In the genomic region with DNA sequence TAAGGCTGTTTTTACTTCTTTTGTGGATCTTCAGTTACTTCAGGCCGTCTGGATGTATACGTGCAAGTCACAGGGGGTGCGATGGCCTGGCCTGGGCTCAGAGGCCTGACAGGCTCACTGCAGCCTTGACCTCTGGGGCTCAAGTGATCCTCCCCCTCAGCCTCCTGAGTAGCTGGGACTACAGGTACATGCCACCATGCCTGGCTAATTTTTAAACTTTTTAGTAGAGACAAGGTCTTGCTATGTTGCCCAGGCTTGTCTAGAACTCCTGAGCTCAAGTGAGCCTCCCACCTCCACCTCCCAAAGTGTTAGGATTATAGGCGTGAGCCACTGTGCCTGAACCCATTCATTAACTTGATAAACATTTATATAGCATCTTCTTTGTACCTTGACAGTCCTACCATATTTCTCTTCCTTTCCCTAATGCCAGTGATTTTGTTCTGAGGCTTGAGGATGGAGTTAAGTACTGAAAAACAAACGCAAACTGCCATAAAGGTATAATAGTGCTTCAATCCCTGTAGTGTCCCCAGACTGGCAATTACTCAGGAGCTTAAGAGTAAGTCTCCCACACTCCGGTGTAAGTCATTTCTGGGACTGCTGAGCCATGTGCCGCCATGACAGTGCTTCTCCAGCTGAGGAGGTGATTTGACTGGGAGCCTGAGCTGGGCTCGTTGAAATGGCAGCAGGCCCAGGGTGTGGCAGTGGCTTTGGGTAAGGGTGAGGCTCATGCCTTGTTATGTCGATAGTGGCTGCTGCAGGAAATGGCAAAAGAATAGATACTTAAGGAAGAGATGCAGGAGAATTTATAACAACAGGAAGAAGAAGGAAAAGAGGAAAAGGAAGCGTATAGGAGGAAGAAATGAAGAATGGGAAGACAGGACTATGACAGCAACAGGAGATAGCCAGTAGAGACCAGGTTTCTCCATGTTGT, we compare ENCODE assay signal across 1 cellular context.
TF ChIP-seq lines count a peak whose summit lies in the region.

No MANE protein-coding gene starts in this region.

TF ChIP-seq in HepG2, 621 proteins besides CTCF, POLR2A, EP300 and RAD21 (continued from another document and continues in another):
- TF ChIP-seq, protein P1, sequence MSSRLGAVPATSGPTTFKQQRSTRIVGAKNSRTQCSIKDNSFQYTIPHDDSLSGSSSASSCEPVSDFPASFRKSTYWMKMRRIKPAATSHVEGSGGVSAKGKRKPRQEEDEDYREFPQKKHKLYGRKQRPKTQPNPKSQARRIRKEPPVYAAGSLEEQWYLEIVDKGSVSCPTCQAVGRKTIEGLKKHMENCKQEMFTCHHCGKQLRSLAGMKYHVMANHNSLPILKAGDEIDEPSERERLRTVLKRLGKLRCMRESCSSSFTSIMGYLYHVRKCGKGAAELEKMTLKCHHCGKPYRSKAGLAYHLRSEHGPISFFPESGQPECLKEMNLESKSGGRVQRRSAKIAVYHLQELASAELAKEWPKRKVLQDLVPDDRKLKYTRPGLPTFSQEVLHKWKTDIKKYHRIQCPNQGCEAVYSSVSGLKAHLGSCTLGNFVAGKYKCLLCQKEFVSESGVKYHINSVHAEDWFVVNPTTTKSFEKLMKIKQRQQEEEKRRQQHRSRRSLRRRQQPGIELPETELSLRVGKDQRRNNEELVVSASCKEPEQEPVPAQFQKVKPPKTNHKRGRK (CRISPR knock-in tag; IDR thresholded peaks at IDR 0.05), result peak; percentile 54; the same call in 1 of the 2 replicates
- TF ChIP-seq ZNF335 (CRISPR knock-in tag; IDR thresholded peaks at IDR 0.05) (0 out of 2 replicates have a peak, but pooled peaks have one; percentile 26), SPEN (CRISPR knock-in tag; IDR thresholded peaks at IDR 0.05; ENCODE audit: low read depth) (peak; percentile 41; the same call in 1 of the 2 replicates), HOXA9 (CRISPR knock-in tag; IDR thresholded peaks at IDR 0.05; ENCODE audit: borderline replicate concordance) (no peak; the same call in 1 of the 2 replicates), SUZ12 (IDR thresholded peaks at IDR 0.05; ENCODE audit: low read depth, low read length) (no peak), ZFP41 (CRISPR knock-in tag; IDR thresholded peaks at IDR 0.05; ENCODE audit: borderline replicate concordance) (0 out of 2 replicates have a peak, but pooled peaks have one; percentile 27), ZNF343 (CRISPR knock-in tag; IDR thresholded peaks at IDR 0.05) (no peak), AGO1 (IDR thresholded peaks at IDR 0.05; ENCODE audit: low read depth, low read length, poor library complexity, severe bottlenecking) (no peak), ZNF256 (CRISPR knock-in tag; conservative IDR thresholded peaks at IDR 0.05) (no peak; the same call in 1 of the 2 replicates), CCAR2 (optimal IDR thresholded peaks at IDR 0.05; ENCODE audit: low read depth, low read length) (no peak), ZNF629 (CRISPR knock-in tag; conservative IDR thresholded peaks at IDR 0.05) (no peak), ZNF569 (CRISPR knock-in tag; IDR thresholded peaks at IDR 0.05; ENCODE audit: borderline replicate concordance) (no peak), JUND (CRISPR knock-in tag; IDR thresholded peaks at IDR 0.05) (no peak), NFRKB (IDR thresholded peaks at IDR 0.05) (0 out of 2 replicates have a peak, but pooled peaks have one; percentile 30), MIER2 (CRISPR knock-in tag; IDR thresholded peaks at IDR 0.05) (0 out of 2 replicates have a peak, but pooled peaks have one; percentile 12), ZNF563 (CRISPR knock-in tag; IDR thresholded peaks at IDR 0.05) (0 out of 2 replicates have a peak, but pooled peaks have one; percentile 33), HOXA5 (CRISPR knock-in tag; IDR thresholded peaks at IDR 0.05) (peak; percentile 47; the same call in 1 of the 2 replicates), CBFB (CRISPR knock-in tag; IDR thresholded peaks at IDR 0.05) (no peak), ZNF589 (CRISPR knock-in tag; conservative IDR thresholded peaks at IDR 0.05) (no peak), SMYD3 (CRISPR knock-in tag; IDR thresholded peaks at IDR 0.05) (0 out of 2 replicates have a peak, but pooled peaks have one; percentile 42), CBX2 (IDR thresholded peaks at IDR 0.05; ENCODE audit: low read depth, low read length) (no peak), CBX2 (CRISPR knock-in tag; IDR thresholded peaks at IDR 0.05; ENCODE audit: low read depth) (no peak), ZBTB7B (CRISPR knock-in tag; IDR thresholded peaks at IDR 0.05) (peak; percentile 38; the same call in 1 of the 2 replicates), ZNF577 (CRISPR knock-in tag; IDR thresholded peaks at IDR 0.05; ENCODE audit: borderline replicate concordance, low read depth) (no peak), MZF1 (CRISPR knock-in tag; IDR thresholded peaks at IDR 0.05; ENCODE audit: borderline replicate concordance) (no peak; the same call in 1 of the 2 replicates), ZBTB38 (CRISPR knock-in tag; IDR thresholded peaks at IDR 0.05) (0 out of 2 replicates have a peak, but pooled peaks have one; percentile 28), MED13 (CRISPR knock-in tag; IDR thresholded peaks at IDR 0.05) (no peak), RFX1 (IDR thresholded peaks at IDR 0.05) (no peak), ATM (IDR thresholded peaks at IDR 0.05; ENCODE audit: borderline replicate concordance) (no peak), REXO4 (CRISPR knock-in tag; IDR thresholded peaks at IDR 0.05; ENCODE audit: borderline replicate concordance) (no peak), ZNF350 (CRISPR knock-in tag; IDR thresholded peaks at IDR 0.05; ENCODE audit: borderline replicate concordance, low read depth) (no peak)
- TF ChIP-seq, protein P2, sequence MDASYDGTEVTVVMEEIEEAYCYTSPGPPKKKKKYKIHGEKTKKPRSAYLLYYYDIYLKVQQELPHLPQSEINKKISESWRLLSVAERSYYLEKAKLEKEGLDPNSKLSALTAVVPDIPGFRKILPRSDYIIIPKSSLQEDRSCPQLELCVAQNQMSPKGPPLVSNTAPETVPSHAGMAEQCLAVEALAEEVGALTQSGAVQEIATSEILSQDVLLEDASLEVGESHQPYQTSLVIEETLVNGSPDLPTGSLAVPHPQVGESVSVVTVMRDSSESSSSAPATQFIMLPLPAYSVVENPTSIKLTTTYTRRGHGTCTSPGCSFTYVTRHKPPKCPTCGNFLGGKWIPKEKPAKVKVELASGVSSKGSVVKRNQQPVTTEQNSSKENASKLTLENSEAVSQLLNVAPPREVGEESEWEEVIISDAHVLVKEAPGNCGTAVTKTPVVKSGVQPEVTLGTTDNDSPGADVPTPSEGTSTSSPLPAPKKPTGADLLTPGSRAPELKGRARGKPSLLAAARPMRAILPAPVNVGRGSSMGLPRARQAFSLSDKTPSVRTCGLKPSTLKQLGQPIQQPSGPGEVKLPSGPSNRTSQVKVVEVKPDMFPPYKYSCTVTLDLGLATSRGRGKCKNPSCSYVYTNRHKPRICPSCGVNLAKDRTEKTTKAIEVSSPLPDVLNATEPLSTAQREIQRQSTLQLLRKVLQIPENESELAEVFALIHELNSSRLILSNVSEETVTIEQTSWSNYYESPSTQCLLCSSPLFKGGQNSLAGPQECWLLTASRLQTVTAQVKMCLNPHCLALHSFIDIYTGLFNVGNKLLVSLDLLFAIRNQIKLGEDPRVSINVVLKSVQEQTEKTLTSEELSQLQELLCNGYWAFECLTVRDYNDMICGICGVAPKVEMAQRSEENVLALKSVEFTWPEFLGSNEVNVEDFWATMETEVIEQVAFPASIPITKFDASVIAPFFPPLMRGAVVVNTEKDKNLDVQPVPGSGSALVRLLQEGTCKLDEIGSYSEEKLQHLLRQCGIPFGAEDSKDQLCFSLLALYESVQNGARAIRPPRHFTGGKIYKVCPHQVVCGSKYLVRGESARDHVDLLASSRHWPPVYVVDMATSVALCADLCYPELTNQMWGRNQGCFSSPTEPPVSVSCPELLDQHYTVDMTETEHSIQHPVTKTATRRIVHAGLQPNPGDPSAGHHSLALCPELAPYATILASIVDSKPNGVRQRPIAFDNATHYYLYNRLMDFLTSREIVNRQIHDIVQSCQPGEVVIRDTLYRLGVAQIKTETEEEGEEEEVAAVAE (CRISPR knock-in tag; IDR thresholded peaks at IDR 0.05; ENCODE audit: borderline replicate concordance), result no peak
- TF ChIP-seq, protein P3, sequence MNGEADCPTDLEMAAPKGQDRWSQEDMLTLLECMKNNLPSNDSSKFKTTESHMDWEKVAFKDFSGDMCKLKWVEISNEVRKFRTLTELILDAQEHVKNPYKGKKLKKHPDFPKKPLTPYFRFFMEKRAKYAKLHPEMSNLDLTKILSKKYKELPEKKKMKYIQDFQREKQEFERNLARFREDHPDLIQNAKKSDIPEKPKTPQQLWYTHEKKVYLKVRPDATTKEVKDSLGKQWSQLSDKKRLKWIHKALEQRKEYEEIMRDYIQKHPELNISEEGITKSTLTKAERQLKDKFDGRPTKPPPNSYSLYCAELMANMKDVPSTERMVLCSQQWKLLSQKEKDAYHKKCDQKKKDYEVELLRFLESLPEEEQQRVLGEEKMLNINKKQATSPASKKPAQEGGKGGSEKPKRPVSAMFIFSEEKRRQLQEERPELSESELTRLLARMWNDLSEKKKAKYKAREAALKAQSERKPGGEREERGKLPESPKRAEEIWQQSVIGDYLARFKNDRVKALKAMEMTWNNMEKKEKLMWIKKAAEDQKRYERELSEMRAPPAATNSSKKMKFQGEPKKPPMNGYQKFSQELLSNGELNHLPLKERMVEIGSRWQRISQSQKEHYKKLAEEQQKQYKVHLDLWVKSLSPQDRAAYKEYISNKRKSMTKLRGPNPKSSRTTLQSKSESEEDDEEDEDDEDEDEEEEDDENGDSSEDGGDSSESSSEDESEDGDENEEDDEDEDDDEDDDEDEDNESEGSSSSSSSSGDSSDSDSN (CRISPR knock-in tag; IDR thresholded peaks at IDR 0.05), result no peak
- TF ChIP-seq, protein P4, sequence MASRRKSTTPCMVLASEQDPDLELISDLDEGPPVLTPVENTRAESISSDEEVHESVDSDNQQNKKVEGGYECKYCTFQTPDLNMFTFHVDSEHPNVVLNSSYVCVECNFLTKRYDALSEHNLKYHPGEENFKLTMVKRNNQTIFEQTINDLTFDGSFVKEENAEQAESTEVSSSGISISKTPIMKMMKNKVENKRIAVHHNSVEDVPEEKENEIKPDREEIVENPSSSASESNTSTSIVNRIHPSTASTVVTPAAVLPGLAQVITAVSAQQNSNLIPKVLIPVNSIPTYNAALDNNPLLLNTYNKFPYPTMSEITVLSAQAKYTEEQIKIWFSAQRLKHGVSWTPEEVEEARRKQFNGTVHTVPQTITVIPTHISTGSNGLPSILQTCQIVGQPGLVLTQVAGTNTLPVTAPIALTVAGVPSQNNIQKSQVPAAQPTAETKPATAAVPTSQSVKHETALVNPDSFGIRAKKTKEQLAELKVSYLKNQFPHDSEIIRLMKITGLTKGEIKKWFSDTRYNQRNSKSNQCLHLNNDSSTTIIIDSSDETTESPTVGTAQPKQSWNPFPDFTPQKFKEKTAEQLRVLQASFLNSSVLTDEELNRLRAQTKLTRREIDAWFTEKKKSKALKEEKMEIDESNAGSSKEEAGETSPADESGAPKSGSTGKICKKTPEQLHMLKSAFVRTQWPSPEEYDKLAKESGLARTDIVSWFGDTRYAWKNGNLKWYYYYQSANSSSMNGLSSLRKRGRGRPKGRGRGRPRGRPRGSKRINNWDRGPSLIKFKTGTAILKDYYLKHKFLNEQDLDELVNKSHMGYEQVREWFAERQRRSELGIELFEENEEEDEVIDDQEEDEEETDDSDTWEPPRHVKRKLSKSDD (CRISPR knock-in tag; IDR thresholded peaks at IDR 0.05; ENCODE audit: low read depth), result peak; percentile 66; the same call in 1 of the 2 replicates
- TF ChIP-seq, protein P5, sequence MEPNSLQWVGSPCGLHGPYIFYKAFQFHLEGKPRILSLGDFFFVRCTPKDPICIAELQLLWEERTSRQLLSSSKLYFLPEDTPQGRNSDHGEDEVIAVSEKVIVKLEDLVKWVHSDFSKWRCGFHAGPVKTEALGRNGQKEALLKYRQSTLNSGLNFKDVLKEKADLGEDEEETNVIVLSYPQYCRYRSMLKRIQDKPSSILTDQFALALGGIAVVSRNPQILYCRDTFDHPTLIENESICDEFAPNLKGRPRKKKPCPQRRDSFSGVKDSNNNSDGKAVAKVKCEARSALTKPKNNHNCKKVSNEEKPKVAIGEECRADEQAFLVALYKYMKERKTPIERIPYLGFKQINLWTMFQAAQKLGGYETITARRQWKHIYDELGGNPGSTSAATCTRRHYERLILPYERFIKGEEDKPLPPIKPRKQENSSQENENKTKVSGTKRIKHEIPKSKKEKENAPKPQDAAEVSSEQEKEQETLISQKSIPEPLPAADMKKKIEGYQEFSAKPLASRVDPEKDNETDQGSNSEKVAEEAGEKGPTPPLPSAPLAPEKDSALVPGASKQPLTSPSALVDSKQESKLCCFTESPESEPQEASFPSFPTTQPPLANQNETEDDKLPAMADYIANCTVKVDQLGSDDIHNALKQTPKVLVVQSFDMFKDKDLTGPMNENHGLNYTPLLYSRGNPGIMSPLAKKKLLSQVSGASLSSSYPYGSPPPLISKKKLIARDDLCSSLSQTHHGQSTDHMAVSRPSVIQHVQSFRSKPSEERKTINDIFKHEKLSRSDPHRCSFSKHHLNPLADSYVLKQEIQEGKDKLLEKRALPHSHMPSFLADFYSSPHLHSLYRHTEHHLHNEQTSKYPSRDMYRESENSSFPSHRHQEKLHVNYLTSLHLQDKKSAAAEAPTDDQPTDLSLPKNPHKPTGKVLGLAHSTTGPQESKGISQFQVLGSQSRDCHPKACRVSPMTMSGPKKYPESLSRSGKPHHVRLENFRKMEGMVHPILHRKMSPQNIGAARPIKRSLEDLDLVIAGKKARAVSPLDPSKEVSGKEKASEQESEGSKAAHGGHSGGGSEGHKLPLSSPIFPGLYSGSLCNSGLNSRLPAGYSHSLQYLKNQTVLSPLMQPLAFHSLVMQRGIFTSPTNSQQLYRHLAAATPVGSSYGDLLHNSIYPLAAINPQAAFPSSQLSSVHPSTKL (CRISPR knock-in tag; IDR thresholded peaks at IDR 0.05), result peak; percentile 83
- TF ChIP-seq, protein P6, sequence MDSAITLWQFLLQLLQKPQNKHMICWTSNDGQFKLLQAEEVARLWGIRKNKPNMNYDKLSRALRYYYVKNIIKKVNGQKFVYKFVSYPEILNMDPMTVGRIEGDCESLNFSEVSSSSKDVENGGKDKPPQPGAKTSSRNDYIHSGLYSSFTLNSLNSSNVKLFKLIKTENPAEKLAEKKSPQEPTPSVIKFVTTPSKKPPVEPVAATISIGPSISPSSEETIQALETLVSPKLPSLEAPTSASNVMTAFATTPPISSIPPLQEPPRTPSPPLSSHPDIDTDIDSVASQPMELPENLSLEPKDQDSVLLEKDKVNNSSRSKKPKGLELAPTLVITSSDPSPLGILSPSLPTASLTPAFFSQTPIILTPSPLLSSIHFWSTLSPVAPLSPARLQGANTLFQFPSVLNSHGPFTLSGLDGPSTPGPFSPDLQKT (CRISPR knock-in tag; IDR thresholded peaks at IDR 0.05; ENCODE audit: borderline replicate concordance), result no peak
- TF ChIP-seq, protein P7, sequence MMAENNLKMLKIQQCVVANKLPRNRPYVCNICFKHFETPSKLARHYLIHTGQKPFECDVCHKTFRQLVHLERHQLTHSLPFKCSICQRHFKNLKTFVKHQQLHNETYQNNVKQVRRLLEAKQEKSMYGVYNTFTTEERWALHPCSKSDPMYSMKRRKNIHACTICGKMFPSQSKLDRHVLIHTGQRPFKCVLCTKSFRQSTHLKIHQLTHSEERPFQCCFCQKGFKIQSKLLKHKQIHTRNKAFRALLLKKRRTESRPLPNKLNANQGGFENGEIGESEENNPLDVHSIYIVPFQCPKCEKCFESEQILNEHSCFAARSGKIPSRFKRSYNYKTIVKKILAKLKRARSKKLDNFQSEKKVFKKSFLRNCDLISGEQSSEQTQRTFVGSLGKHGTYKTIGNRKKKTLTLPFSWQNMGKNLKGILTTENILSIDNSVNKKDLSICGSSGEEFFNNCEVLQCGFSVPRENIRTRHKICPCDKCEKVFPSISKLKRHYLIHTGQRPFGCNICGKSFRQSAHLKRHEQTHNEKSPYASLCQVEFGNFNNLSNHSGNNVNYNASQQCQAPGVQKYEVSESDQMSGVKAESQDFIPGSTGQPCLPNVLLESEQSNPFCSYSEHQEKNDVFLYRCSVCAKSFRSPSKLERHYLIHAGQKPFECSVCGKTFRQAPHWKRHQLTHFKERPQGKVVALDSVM (CRISPR knock-in tag; IDR thresholded peaks at IDR 0.05), result peak; percentile 90
